ENCODE assay signal across 25 cellular contexts in genomic region chr15:71357967-71358366, GRCh38.
"Had no signal": no experiment of that assay in that cellular context is flagged by ENCODE, and none has a peak within 500 bp of the region (broad histone marks: within the 10 kb centered on the region; RNA-seq: fewer than 3 reads in every experiment).

No MANE protein-coding gene starts in this region.

- FAIRE-seq: astrocyte, RCC 7860, TTC549 had no signal

- H3K9me3 ChIP-seq: MG63 had no signal

- H3K9me3 Mint-ChIP-seq: activated B cell treated with CpG ODN at 0.5 μM for 24 hours; activated CD4-positive, alpha-beta memory T cell treated with anti-CD3 and anti-CD28 coated beads for 36 hours; activated CD4-positive, alpha-beta T cell treated with anti-CD3 and anti-CD28 coated beads, Interleukin-2, amount 10 ng/mL, durations not matched to agents 7 days and 5 days; activated naive CD4-positive, alpha-beta T cell treated with anti-CD3 and anti-CD28 coated beads for 36 hours; brain; T-cell had no signal

- H3K36me3 Mint-ChIP-seq: activated CD4-positive, alpha-beta memory T cell treated with anti-CD3 and anti-CD28 coated beads for 36 hours; activated naive CD8-positive, alpha-beta T cell; brain; T-cell had no signal

- H3K27me3 Mint-ChIP-seq: activated CD4-positive, alpha-beta memory T cell treated with anti-CD3 and anti-CD28 coated beads for 36 hours; activated CD4-positive, alpha-beta T cell treated with anti-CD3 and anti-CD28 coated beads, Interleukin-2, amount 10 ng/mL, durations not matched to agents 7 days and 5 days had no signal

- H3K4me3 ChIP-seq: MG63 had no signal

- H3K27ac Mint-ChIP-seq: activated B cell treated with CpG ODN at 0.5 μM for 24 hours; activated CD4-positive, alpha-beta memory T cell treated with anti-CD3 and anti-CD28 coated beads for 36 hours; activated CD4-positive, alpha-beta T cell treated with anti-CD3 and anti-CD28 coated beads, Interleukin-2, amount 10 ng/mL, durations not matched to agents 7 days and 5 days; activated naive CD4-positive, alpha-beta T cell treated with anti-CD3 and anti-CD28 coated beads for 36 hours; activated naive CD8-positive, alpha-beta T cell; activated T-helper 17 cell treated with anti-CD3 and anti-CD28 coated beads, Interleukin-2, amount 50 U/mL, for 72 hours; T-cell had no signal

- H3K27me3 ChIP-seq: MG63 had no signal

- H3K4me3 Mint-ChIP-seq: activated B cell treated with CpG ODN at 0.5 μM for 24 hours; activated CD4-positive, alpha-beta memory T cell treated with anti-CD3 and anti-CD28 coated beads for 36 hours; activated CD4-positive, alpha-beta T cell treated with anti-CD3 and anti-CD28 coated beads, Interleukin-2, amount 10 ng/mL, durations not matched to agents 7 days and 5 days; activated naive CD4-positive, alpha-beta T cell treated with anti-CD3 and anti-CD28 coated beads for 36 hours; activated naive CD8-positive, alpha-beta T cell; activated T-helper 17 cell treated with anti-CD3 and anti-CD28 coated beads, Interleukin-2, amount 50 U/mL, for 72 hours; brain; T-cell had no signal

- DNase-seq: activated B cell treated with CpG ODN at 0.5 μM for 24 hours; activated CD4-positive, alpha-beta memory T cell treated with anti-CD3 and anti-CD28 coated beads for 36 hours; activated CD4-positive, alpha-beta T cell treated with anti-CD3 and anti-CD28 coated beads, Interleukin-2, amount 10 ng/mL, durations not matched to agents 7 days and 5 days; activated gamma-delta T cell; activated naive CD4-positive, alpha-beta T cell treated with anti-CD3 and anti-CD28 coated beads for 36 hours; activated T-cell treated with anti-CD3 and anti-CD28 coated beads for 4 hours; activated T-cell treated with anti-CD3 and anti-CD28 coated beads, Interleukin-2, amount 50 U/mL, for 48 hours; amygdala; MV-4-11; NCI-H1092 treated with DMSO at 0.1 percent for 48 hours; NCI-H1417 treated with DMSO at 0.1 percent for 48 hours; NCI-H1694; NCI-H2029; NCI-H446; PC-3; T-cell; T-helper 2 cell; T1000 had no signal

- ATAC-seq: activated T-helper 17 cell treated with anti-CD3 and anti-CD28 coated beads, Interleukin-2, amount 50 U/mL, for 72 hours; PC-3; T-cell had no signal

- H3K4me1 Mint-ChIP-seq: activated B cell treated with CpG ODN at 0.5 μM for 24 hours; activated CD4-positive, alpha-beta T cell treated with anti-CD3 and anti-CD28 coated beads, Interleukin-2, amount 10 ng/mL, durations not matched to agents 7 days and 5 days; activated T-helper 17 cell treated with anti-CD3 and anti-CD28 coated beads, Interleukin-2, amount 50 U/mL, for 72 hours had no signal
